11 cellular contexts compared by ENCODE assay signal in genomic region chr11:46914363-46914762, GRCh38. TPM values are rescaled to one million over a fixed set of nuclear protein-coding genes. Genes with fewer than 3 reads are reported as not detected.
DNase-seq lines count a peak whose midpoint lies in the region; ATAC-seq and TF ChIP-seq lines count a peak whose summit lies in the region.
"Had no signal": no experiment of that assay in that cellular context is flagged by ENCODE, and none has a peak within 500 bp of the region (broad histone marks: within the 10 kb centered on the region; RNA-seq: fewer than 3 reads in every experiment).

No MANE protein-coding gene starts in this region.

- ATAC-seq in WTC11 (no peak), psoas muscle (peak; percentile 82 to 85 (median 84)), GM18907 (IDR thresholded peaks at IDR 0.05; ENCODE audit: unreplicated experiment) (no peak)

- H3K9me3 Mint-ChIP-seq in WTC11 = no peaks in the 10 kb centered on the region

- H3K36me3 Mint-ChIP-seq in WTC11 = peaks cover 3% of the 10 kb centered on the region; the same call in 1 of the 2 replicates
- H3K36me3 Mint-ChIP-seq: CD4-positive, CD25-positive, alpha-beta regulatory T cell had no signal

- peak overlapping the region; percentile 100 for H3K27ac Mint-ChIP-seq in WTC11
- H3K27ac Mint-ChIP-seq: CD4-positive, CD25-positive, alpha-beta regulatory T cell had no signal

- H3K36me3 ChIP-seq in cardiac muscle cell = no peaks in the 10 kb centered on the region
- no peaks in the 10 kb centered on the region for H3K36me3 ChIP-seq in psoas muscle (ENCODE audit: insufficient read depth in 1 of 2, low read depth in 1 of 2)
- H3K36me3 ChIP-seq: colonic mucosa had no signal

- CTCF ChIA-PET in WTC11 (lab: Charles Lee) = interaction anchor here (1.1 to 15.5 kb wide), 6 partner anchors 10 to 239 kb away, joined by 3 to 182 read pairs (median 8); partner anchors contain the start of gene CSTPP1

- H3K27ac ChIP-seq in cardiac muscle cell (peak overlapping the region; percentile 82), psoas muscle (peak overlapping the region; percentile 91)
- H3K27ac ChIP-seq: colonic mucosa had no signal

- H3K27me3 ChIP-seq in cardiac muscle cell (no peaks in the 10 kb centered on the region), psoas muscle (ENCODE audit: insufficient read depth in 3 of 3, low read length in 2 of 3) (no peaks in the 10 kb centered on the region)

- H3K4me1 ChIP-seq in cardiac muscle cell (ENCODE audit: low read depth) (peaks cover 47% of the 10 kb centered on the region), psoas muscle (peaks cover 46% of the 10 kb centered on the region)
- H3K4me1 ChIP-seq: colonic mucosa had no signal

- peaks cover 7% of the 10 kb centered on the region; the same call in 1 of the 2 replicates for H3K27me3 Mint-ChIP-seq in WTC11 (ENCODE audit: low read depth)

- H3K4me3 ChIP-seq in cardiac muscle cell = no peak overlapping the region
- H3K4me3 ChIP-seq in psoas muscle = peak overlapping the region; percentile 14
- H3K4me3 ChIP-seq: colonic mucosa had no signal

- DNase-seq in GM04504 (ENCODE audit: low read depth) (peak; percentile 43), WTC11 (ENCODE audit: low spot score) (no peak), cardiac muscle cell (ENCODE audit: low read depth in 1 of 2, low spot score in 1 of 2) (peak in 1 of 2 donors; percentile 54), psoas muscle (peak; percentile 64 to 83), mesenteric fat pad (ENCODE audit: low spot score) (no peak), DMS153 (lab: John Stamatoyannopoulos, UW) (no peak)
- DNase-seq in activated CD4-positive, alpha-beta T cell treated with anti-CD3 and anti-CD28 coated beads, Interleukin-2, amount 50 U/mL, for 48 hours = no peak
- DNase-seq: CD4-positive, CD25-positive, alpha-beta regulatory T cell; colonic mucosa; NK-92 treated with Interleukin-12 subunit alpha and Interleukin-12 subunit beta, amount 100 ng/mL, for 24 hours had no signal

- WGBS in psoas muscle, 3 donors = 21 to 31% (median 22%) methylated on average over 5 of the region's 5 CpGs

- TF ChIP-seq CTCF in WTC11 (IDR thresholded peaks at IDR 0.05) (no peak), cardiac muscle cell (IDR thresholded peaks at IDR 0.05; ENCODE audit: low read depth, low read length) (no peak), psoas muscle (IDR thresholded peaks at IDR 0.05) (no peak)

- peaks cover 73% of the 10 kb centered on the region for H3K4me1 Mint-ChIP-seq in WTC11

- intact Hi-C loops in psoas muscle (cut with DNase I) = no loop called here

- POLR2A ChIA-PET in WTC11 (lab: Charles Lee) = interaction anchor here (0.7 kb wide), 1 partner anchor 159 kb away, joined by 3 read pairs; no protein-coding TSS in a partner anchor

- H3K9me3 ChIP-seq in cardiac muscle cell (ENCODE audit: low read depth) = no peaks in the 10 kb centered on the region
- no peaks in the 10 kb centered on the region for H3K9me3 ChIP-seq in psoas muscle
- H3K9me3 ChIP-seq: colonic mucosa had no signal

- peak overlapping the region; percentile 80 for H3K4me3 Mint-ChIP-seq in WTC11
- H3K4me3 Mint-ChIP-seq: CD4-positive, CD25-positive, alpha-beta regulatory T cell had no signal

TF ChIP-seq in WTC11, 78 proteins besides CTCF, POLR2A, EP300 and RAD21:
- TF ChIP-seq CBFB (CRISPR knock-in tag; IDR thresholded peaks at IDR 0.05; ENCODE audit: low read depth) (no peak), NR1H2 (CRISPR knock-in tag; IDR thresholded peaks at IDR 0.05) (no peak), CDX4 (CRISPR knock-in tag; IDR thresholded peaks at IDR 0.05; ENCODE audit: borderline replicate concordance) (no peak), ZBTB21 (CRISPR knock-in tag; IDR thresholded peaks at IDR 0.05; ENCODE audit: borderline replicate concordance) (no peak), ZNF317 (CRISPR knock-in tag; IDR thresholded peaks at IDR 0.05; ENCODE audit: borderline replicate concordance, low read depth) (no peak), E2F1 (CRISPR knock-in tag; IDR thresholded peaks at IDR 0.05) (no peak), NFE2L1 (CRISPR knock-in tag; IDR thresholded peaks at IDR 0.05) (no peak), ZNF138 (CRISPR knock-in tag; conservative IDR thresholded peaks at IDR 0.05) (no peak), ZNF219 (CRISPR knock-in tag; IDR thresholded peaks at IDR 0.05; ENCODE audit: borderline replicate concordance) (no peak), CREM (CRISPR knock-in tag; IDR thresholded peaks at IDR 0.05) (no peak), SMAD3 (CRISPR knock-in tag; IDR thresholded peaks at IDR 0.05; ENCODE audit: borderline replicate concordance) (no peak), GABPB1 (CRISPR knock-in tag; IDR thresholded peaks at IDR 0.05) (no peak), NFYB (CRISPR knock-in tag; conservative IDR thresholded peaks at IDR 0.05; ENCODE audit: low read depth) (no peak), NFATC4 (CRISPR knock-in tag; IDR thresholded peaks at IDR 0.05) (no peak)

RNA-seq across cellular contexts. Expression of gene LRP4, which starts 4.0 kb away (rescaled TPM):
- total RNA-seq in WTC11 (2021) (27.6 to 39.5 TPM (median 28.0 TPM) in 3 replicates), cardiac muscle cell (14.6 and 19.2 TPM in 2 replicates), psoas muscle (10 to 100 TPM; 14.5 to 32.3 (median 24.7) TPM), mesenteric fat pad (3.1 TPM)
- polyA plus RNA-seq in cardiac muscle cell (14.6 and 15.9 TPM in 2 replicates), psoas muscle (1 to 10 TPM; 5.4 to 8.0 (median 5.6) TPM)
- polyA plus RNA-seq: CD4-positive, CD25-positive, alpha-beta regulatory T cell had no signal

RNA-seq across cellular contexts. Expression of gene CSTPP1, which starts 22.2 kb away (rescaled TPM):
- total RNA-seq in WTC11 (2021) = 23.6 to 27.6 TPM (median 27.5 TPM) in 3 replicates
- total RNA-seq in cardiac muscle cell = 46.4 and 49.7 TPM in 2 replicates
- 81.6 and 83.6 TPM in 2 replicates for polyA plus RNA-seq in cardiac muscle cell
- 1 to 10 TPM; 6.1 to 10.0 (median 7.7) TPM for total RNA-seq in psoas muscle
- 1 to 10 TPM; 5.1 to 8.2 (median 6.6) TPM for polyA plus RNA-seq in psoas muscle
- total RNA-seq in mesenteric fat pad = 15.3 TPM

Comparison
In these comparisons a context has a peak if more than half of its experiments do, and no peak if none do; other contexts are left out.
1. DNase-seq: peak in GM04504 (single experiment) and psoas muscle (2 of 2); none in WTC11 (single experiment), mesenteric fat pad (single experiment), activated CD4-positive, alpha-beta T cell treated with anti-CD3 and anti-CD28 coated beads, Interleukin-2, amount 50 U/mL, for 48 hours (0 of 2) and DMS153 (single experiment).
2. ATAC-seq: peak in psoas muscle (4 of 4); none in WTC11 (single experiment) and GM18907 (single experiment).